In genomic region chrX:114581528-114582263, GRCh38 we compare ENCODE assay signal across 16 cellular contexts. TPM values are rescaled to one million over a fixed set of nuclear protein-coding genes. Genes with fewer than 3 reads are reported as not detected.
DNase-seq lines count a peak whose midpoint lies in the region; ATAC-seq, FAIRE-seq and TF ChIP-seq lines count a peak whose summit lies in the region.
"Had no signal": no experiment of that assay in that cellular context is flagged by ENCODE, and none has a peak within 500 bp of the region (broad histone marks: within the 10 kb centered on the region; RNA-seq: fewer than 3 reads in every experiment).

No MANE protein-coding gene starts in this region.

- no peak overlapping the region for H3K9ac ChIP-seq in astrocyte (ENCODE audit: low read length)
- H3K9ac ChIP-seq: KMS-11 had no signal

- no peak for ATAC-seq in HG02798 (IDR thresholded peaks at IDR 0.05; ENCODE audit: poor library complexity, unreplicated experiment)
- ATAC-seq: activated CD4-positive, CD25-positive, alpha-beta regulatory T cell treated with anti-CD3 and anti-CD28 coated beads, Interleukin-2, amount 50 U/mL, for 24 hours; activated T-cell treated with anti-CD3 and anti-CD28 coated beads, Interleukin-2, amount 50 U/mL, for 4 hours; GM12878 had no signal

- H3K9me3 Mint-ChIP-seq in astrocyte (ENCODE audit: unreplicated experiment), result peaks cover 5% of the 10 kb centered on the region
- H3K9me3 Mint-ChIP-seq: activated T-cell treated with anti-CD3 and anti-CD28 coated beads, Interleukin-2, amount 50 U/mL, for 4 hours had no signal

- H3K4me2 ChIP-seq in astrocyte (ENCODE audit: low read length), result peak overlapping the region; percentile 48
- H3K4me2 ChIP-seq: KMS-11 had no signal

- no peak overlapping the region for H3K27ac ChIP-seq in astrocyte (ENCODE audit: low read depth, low read length)
- no peak overlapping the region for H3K27ac ChIP-seq in suprapubic skin
- H3K27ac ChIP-seq: KMS-11 had no signal

- 8% methylated on average over 26 of the region's 45 CpGs for WGBS in suprapubic skin

- no peaks in the 10 kb centered on the region for H3K79me2 ChIP-seq in astrocyte (ENCODE audit: insufficient read depth, low read length)

- H2AFZ ChIP-seq in astrocyte (ENCODE audit: low read depth, low read length), result no peak overlapping the region

- FAIRE-seq in astrocyte (lab: Jason Lieb, UNC), result no peak
- FAIRE-seq: GM12878 had no signal

- TF ChIP-seq CTCF in astrocyte (IDR thresholded peaks at IDR 0.05; ENCODE audit: insufficient read depth, low read depth, low read length) (no peak), suprapubic skin (IDR thresholded peaks at IDR 0.05) (no peak)

- H3K4me3 ChIP-seq in astrocyte (ENCODE audit: insufficient read depth, low read depth, low read length), result no peak overlapping the region
- H3K4me3 ChIP-seq in suprapubic skin, result peak overlapping the region; percentile 31
- H3K4me3 ChIP-seq: GM12878 had no signal

- peak overlapping the region; percentile 57 for H3K4me3 Mint-ChIP-seq in astrocyte (ENCODE audit: unreplicated experiment)
- H3K4me3 Mint-ChIP-seq: activated T-cell treated with anti-CD3 and anti-CD28 coated beads, Interleukin-2, amount 50 U/mL, for 4 hours had no signal

- no peaks in the 10 kb centered on the region for H3K4me1 Mint-ChIP-seq in astrocyte (ENCODE audit: low read depth, unreplicated experiment)

- no peaks in the 10 kb centered on the region for H3K36me3 ChIP-seq in astrocyte (ENCODE audit: insufficient read depth, low read length)
- no peaks in the 10 kb centered on the region for H3K36me3 ChIP-seq in suprapubic skin

- H4K20me1 ChIP-seq in astrocyte (ENCODE audit: insufficient read depth, low read length), result no peaks in the 10 kb centered on the region

- DNase-seq in NCI-H526 (lab: John Stamatoyannopoulos, UW) (peak; percentile 3 to 49), NCI-H526 treated with DMSO at 0.1 percent for 48 hours (lab: John Stamatoyannopoulos, UW) (no peak), astrocyte (ENCODE audit: low read depth) (no peak), islet precursor cell (peak; percentile 73), suprapubic skin (ENCODE audit: low spot score in 2 of 2) (no peak), SW480 (ENCODE audit: low spot score) (no peak)
- no peak for DNase-seq in activated CD4-positive, CD25-positive, alpha-beta regulatory T cell (lab: John Stamatoyannopoulos, UW)
- DNase-seq: activated T-cell treated with anti-CD3 and anti-CD28 coated beads, Interleukin-2, amount 50 U/mL, for 4 hours; NCI-H187; stimulated activated CD4-positive, alpha-beta T cell treated with anti-CD3 and anti-CD28 coated beads, Interleukin-12 subunit alpha, Interleukin-12 subunit beta, amount 100 ng/mL, for 4 hours had no signal

- no peaks in the 10 kb centered on the region for H3K36me3 Mint-ChIP-seq in astrocyte (ENCODE audit: low read depth, unreplicated experiment)

- H3K27me3 ChIP-seq in astrocyte (ENCODE audit: insufficient read depth, low read length) (peaks cover 41% of the 10 kb centered on the region), suprapubic skin (peaks cover 36% of the 10 kb centered on the region)

- no peak for TF ChIP-seq POLR2A in suprapubic skin (IDR thresholded peaks at IDR 0.05)

- peaks cover 53% of the 10 kb centered on the region for H3K27me3 Mint-ChIP-seq in astrocyte (ENCODE audit: low read depth, unreplicated experiment)

- peaks cover 4% of the 10 kb centered on the region for H3K4me1 ChIP-seq in astrocyte (ENCODE audit: insufficient read depth, low read length)
- peaks cover 15% of the 10 kb centered on the region for H3K4me1 ChIP-seq in suprapubic skin

- H3K9me3 ChIP-seq in astrocyte (ENCODE audit: insufficient read depth, low read depth, low read length) (no peaks in the 10 kb centered on the region), suprapubic skin (no peaks in the 10 kb centered on the region)

- H3K27ac Mint-ChIP-seq in astrocyte (ENCODE audit: unreplicated experiment), result no peak overlapping the region

- TF ChIP-seq EP300 in suprapubic skin (IDR thresholded peaks at IDR 0.05), result no peak

RNA-seq across cellular contexts. Expression of gene HTR2C, which starts 2.2 kb away (rescaled TPM):
- total RNA-seq in astrocyte (not detected in 2 replicates), suprapubic skin (not detected)
- total RNA-seq: activated T-cell treated with anti-CD3 and anti-CD28 coated beads, Interleukin-2, amount 50 U/mL, for 4 hours; aorta; GM12878; liver had no signal

Comparison
In these comparisons a context has a peak if more than half of its experiments do, and no peak if none do; other contexts are left out.
1. DNase-seq: peak in NCI-H526 (2 of 2) and islet precursor cell (single experiment); none in NCI-H526 treated with DMSO at 0.1 percent for 48 hours (single experiment), astrocyte (single experiment), suprapubic skin (0 of 2), activated CD4-positive, CD25-positive, alpha-beta regulatory T cell (0 of 4) and SW480 (single experiment).